In the genomic region with DNA sequence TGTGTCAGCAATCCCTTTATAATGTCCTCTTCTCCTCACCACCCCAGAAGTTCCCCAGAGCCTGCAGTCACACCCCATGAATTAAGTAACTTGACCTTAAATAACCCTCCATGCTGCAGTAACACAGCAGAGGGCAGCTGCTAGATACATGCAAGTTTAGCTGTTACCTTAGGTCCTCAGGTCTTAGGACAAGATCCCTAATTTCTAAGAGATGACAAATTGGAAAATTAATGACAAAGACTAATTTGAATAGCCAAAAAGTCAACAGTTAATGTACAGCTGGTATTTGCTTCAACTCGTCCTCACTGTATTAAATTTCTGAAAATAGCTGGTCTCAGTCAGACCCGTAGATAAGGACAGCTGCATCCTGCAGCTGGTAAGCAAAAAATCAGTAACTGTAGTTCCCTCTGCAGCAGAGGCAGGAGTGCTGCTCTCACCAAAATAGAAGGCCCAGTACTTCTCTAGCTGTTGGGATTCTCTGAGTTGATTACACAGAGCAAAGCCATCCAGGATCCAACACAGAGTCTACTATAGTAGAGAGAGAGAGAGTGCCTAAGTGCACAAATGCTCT, we compare ENCODE assay signal across 8 cellular contexts.
DNase-seq lines count a peak whose midpoint lies in the region; ATAC-seq and TF ChIP-seq lines count a peak whose summit lies in the region.

No MANE protein-coding gene starts in this region.

- WGBS in mesenchymal stem cell = 47% methylated on average over 2 of the region's 2 CpGs

- H2AFZ ChIP-seq in mesenchymal stem cell (ENCODE audit: low read depth, low read length) = no peak overlapping the region

- H3K4me1 ChIP-seq in SJCRH30 (peaks cover 39% of the 10 kb centered on the region), mesenchymal stem cell (ENCODE audit: control insufficient read depth, insufficient read depth, low read depth, low read length) (peaks cover 5% of the 10 kb centered on the region)

- no peak overlapping the region for H3K4ac ChIP-seq in mesenchymal stem cell (ENCODE audit: low read depth in 1 of 2, low read length in 2 of 2)

- no peak overlapping the region for H3K23ac ChIP-seq in mesenchymal stem cell (ENCODE audit: low read length in 2 of 2)

- peak overlapping the region in 1 of 2 experiments; percentile 52 for H3K18ac ChIP-seq in mesenchymal stem cell (ENCODE audit: low read depth in 1 of 2, low read length in 2 of 2)

- H4K91ac ChIP-seq in mesenchymal stem cell (ENCODE audit: low read length) = no peak overlapping the region

- H2BK120ac ChIP-seq in mesenchymal stem cell (ENCODE audit: low read depth, low read length) = no peak overlapping the region

- peak overlapping the region; percentile 1; the same call in 1 of the 2 replicates for H3K4me3 ChIP-seq in Jurkat, Clone E6-1 (ENCODE audit: low read length)
- H3K4me3 ChIP-seq in SJCRH30 (peak overlapping the region; percentile 22; the same call in 1 of the 2 replicates), mesenchymal stem cell (ENCODE audit: insufficient read depth in 1 of 2, low read depth in 1 of 2, low read length in 2 of 2) (peak overlapping the region in 1 of 2 experiments; percentile 24)

- peak overlapping the region; percentile 26 for H3K9ac ChIP-seq in mesenchymal stem cell (ENCODE audit: low read length)

- H2BK5ac ChIP-seq in mesenchymal stem cell (ENCODE audit: low read depth, low read length, poor library complexity, severe bottlenecking) = no peak overlapping the region

- H3K79me1 ChIP-seq in mesenchymal stem cell (replicated peaks; ENCODE audit: low read length, poor library complexity, severe bottlenecking) = peaks cover 7% of the 10 kb centered on the region

- H3K27me3 ChIP-seq in SJCRH30 = no peaks in the 10 kb centered on the region
- H3K27me3 ChIP-seq in mesenchymal stem cell (ENCODE audit: control insufficient read depth in 1 of 2, insufficient read depth in 1 of 2, low read length in 2 of 2) = no peaks in the 10 kb centered on the region

- no peak overlapping the region for H3K14ac ChIP-seq in mesenchymal stem cell (ENCODE audit: low read length in 2 of 2)

- no peak for TF ChIP-seq CTCF in GM13976 (IDR thresholded peaks at IDR 0.05; ENCODE audit: borderline replicate concordance, control extremely low read depth, extremely low read depth, insufficient read depth, missing control alignments)

- H2BK12ac ChIP-seq in mesenchymal stem cell (ENCODE audit: low read length in 2 of 2) = peak overlapping the region in 1 of 2 experiments; percentile 56

- H3K4me2 ChIP-seq in mesenchymal stem cell (ENCODE audit: low read length, poor library complexity, severe bottlenecking) = no peak overlapping the region

- H3K36me3 ChIP-seq in SJCRH30 = peaks cover 2% of the 10 kb centered on the region; the same call in 1 of the 2 replicates
- H3K36me3 ChIP-seq in mesenchymal stem cell (ENCODE audit: control insufficient read depth in 1 of 2, insufficient read depth in 2 of 2, low read depth in 1 of 2, low read length in 2 of 2) = peaks cover 0 to 26% of the 10 kb centered on the region in 2 experiments

- peak; percentile 45 for ATAC-seq in GM21526 (IDR thresholded peaks at IDR 0.05; ENCODE audit: low FRiP score, unreplicated experiment)

- H2BK15ac ChIP-seq in mesenchymal stem cell (ENCODE audit: low read depth, poor library complexity, severe bottlenecking) = no peak overlapping the region

- H3K9me3 ChIP-seq in SJCRH30 (replicated peaks) = no peaks in the 10 kb centered on the region
- H3K9me3 ChIP-seq in mesenchymal stem cell (ENCODE audit: control insufficient read depth, low read length) = no peaks in the 10 kb centered on the region

- in situ Hi-C loops in GM13976 (cut with MboI; ENCODE audit: low sequenced_read_pairs, unreplicated experiment) = no loop called here

- H3K27ac ChIP-seq in SJCRH30 (peak overlapping the region; percentile 93), mesenchymal stem cell (ENCODE audit: low read length, poor library complexity, severe bottlenecking) (peak overlapping the region; percentile 46)

- no peak overlapping the region for H2AK5ac ChIP-seq in mesenchymal stem cell (ENCODE audit: low read length, severe bottlenecking)

- DNase-seq in DMS153 (lab: John Stamatoyannopoulos, UW) (peak; percentile 89), SJCRH30 (peak; percentile 72 to 88), mesenchymal stem cell (peak; percentile 47), iPS-NIHi7 (ENCODE audit: extremely low spot score) (no peak), GM13976 (ENCODE audit: low spot score) (no peak)
- DNase-seq in Jurkat, Clone E6-1 (ENCODE audit: low read depth, low spot score) = peak; percentile 64
- no peak for DNase-seq in effector CD8-positive, alpha-beta T cell (lab: John Stamatoyannopoulos, UW)

- no peak overlapping the region for H4K8ac ChIP-seq in mesenchymal stem cell (ENCODE audit: low read length)

Comparison
In these comparisons a context has a peak if more than half of its experiments do, and no peak if none do; other contexts are left out.
1. DNase-seq: peak in DMS153 (single experiment), Jurkat, Clone E6-1 (single experiment), SJCRH30 (2 of 2) and mesenchymal stem cell (single experiment); none in effector CD8-positive, alpha-beta T cell (single experiment), iPS-NIHi7 (single experiment) and GM13976 (single experiment).